Comparison of ENCODE assay signal across 1 cellular context in the genomic region with DNA sequence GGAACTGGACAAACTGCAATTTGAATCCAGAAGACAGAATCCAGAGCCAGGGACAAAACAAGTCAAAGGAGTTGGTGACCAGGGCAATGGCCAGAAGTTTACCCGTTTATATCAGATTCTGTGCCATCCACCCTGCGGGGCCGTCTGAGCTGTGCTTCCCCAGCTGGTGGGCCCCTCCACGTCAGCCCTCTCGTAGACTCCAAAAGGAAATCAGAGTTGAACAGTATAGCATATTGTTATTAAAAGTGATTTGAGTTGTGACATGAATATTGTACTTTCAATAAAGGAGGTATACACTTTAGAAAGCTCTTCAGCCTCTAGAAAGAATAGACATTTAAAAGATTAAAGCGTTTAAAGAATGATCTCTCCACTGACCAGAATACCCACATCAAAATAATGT.
TF ChIP-seq lines count a peak whose summit lies in the region.

No MANE protein-coding gene starts in this region.

TF ChIP-seq in SK-N-SH, 30 proteins besides CTCF, POLR2A, EP300 and RAD21 (continued from another document):
- no peak for TF ChIP-seq PBX3 (IDR thresholded peaks at IDR 0.05)
- no peak for TF ChIP-seq NFIC (IDR thresholded peaks at IDR 0.05; ENCODE audit: borderline replicate concordance)
- no peak for TF ChIP-seq YY1 (IDR thresholded peaks at IDR 0.05; ENCODE audit: low read depth)
- no peak for TF ChIP-seq NRF1 (IDR thresholded peaks at IDR 0.05; ENCODE audit: low read depth, low read length)
- no peak for TF ChIP-seq GABPA (IDR thresholded peaks at IDR 0.05; ENCODE audit: low read depth)
